8 cellular contexts compared by ENCODE assay signal in genomic region chr2:96762529-96763253, GRCh38. TPM values are rescaled to one million over a fixed set of nuclear protein-coding genes. Genes with fewer than 3 reads are reported as not detected.
A peak's percentile ranks its signal among the peaks of the same experiment; 100 is the strongest.
DNase-seq lines count a peak whose midpoint lies in the region; ATAC-seq and TF ChIP-seq lines count a peak whose summit lies in the region.

No MANE protein-coding gene starts in this region.

- CTCF ChIA-PET in BJ (lab: Yijun Ruan, JAX) = interaction anchor here (0.6 to 2.9 kb wide), 14 partner anchors 11 to 200 kb away, joined by 3 to 15 read pairs (median 6); partner anchors contain the start of genes ANKRD39 and LMAN2L
- CTCF ChIA-PET in activated CD4-positive, alpha-beta memory T cell treated with anti-CD3 and anti-CD28 coated beads for 36 hours (lab: Charles Lee) = interaction anchor here (0.6 to 4.4 kb wide), 16 partner anchors 12 to 355 kb away, joined by 3 to 28 read pairs (median 4); partner anchors contain the start of genes KANSL3 and LMAN2L

- intact Hi-C loops in activated CD4-positive, alpha-beta memory T cell treated with anti-CD3 and anti-CD28 coated beads for 36 hours (cut with micrococcal nuclease) = loop anchor here (5.0 kb wide), 2 partner anchors 55 to 205 kb away; partner anchors contain the start of gene CNNM3

- H3K9me3 ChIP-seq in iPS-18c (ENCODE audit: control insufficient read depth, insufficient read depth, low read length) (no peaks in the 10 kb centered on the region), subcutaneous abdominal adipose tissue (ENCODE audit: control insufficient read depth in 5 of 5, low read length in 5 of 5) (no peaks in the 10 kb centered on the region)

- POLR2A ChIA-PET in BJ (lab: Charles Lee) = interaction anchor here (0.6 kb wide), 1 partner anchor 427 kb away, joined by 3 read pairs; the partner anchor contains the start of gene NCAPH
- POLR2A ChIA-PET in activated CD4-positive, alpha-beta memory T cell treated with anti-CD3 and anti-CD28 coated beads for 36 hours (lab: Charles Lee) = no interaction called here

- H3K27ac Mint-ChIP-seq in activated CD4-positive, alpha-beta memory T cell treated with anti-CD3 and anti-CD28 coated beads for 36 hours = no peak overlapping the region

- no peaks in the 10 kb centered on the region for H3K9me3 Mint-ChIP-seq in activated CD4-positive, alpha-beta memory T cell treated with anti-CD3 and anti-CD28 coated beads for 36 hours

- ATAC-seq in HG03139 (IDR thresholded peaks at IDR 0.05; ENCODE audit: unreplicated experiment) = no peak
- no peak for ATAC-seq in HG03442 (IDR thresholded peaks at IDR 0.05; ENCODE audit: unreplicated experiment)

- no peaks in the 10 kb centered on the region for H3K27me3 ChIP-seq in BJ (ENCODE audit: control insufficient read depth, insufficient read depth, low read length)
- no peaks in the 10 kb centered on the region for H3K27me3 ChIP-seq in subcutaneous abdominal adipose tissue (ENCODE audit: control insufficient read depth in 5 of 5, insufficient read depth in 4 of 5, low read length in 5 of 5)

- H3K4me1 Mint-ChIP-seq in activated CD4-positive, alpha-beta memory T cell treated with anti-CD3 and anti-CD28 coated beads for 36 hours (ENCODE audit: low read depth) = peaks cover 61% of the 10 kb centered on the region

- H3K36me3 ChIP-seq in BJ (ENCODE audit: control insufficient read depth, insufficient read depth, low read length) = peaks cover 2% of the 10 kb centered on the region; the same call in 1 of the 2 replicates
- no peaks in the 10 kb centered on the region for H3K36me3 ChIP-seq in subcutaneous abdominal adipose tissue (ENCODE audit: control insufficient read depth in 5 of 5, insufficient read depth in 5 of 5, low read length in 5 of 5)

- TF ChIP-seq CTCF in BJ (IDR thresholded peaks at IDR 0.05; ENCODE audit: insufficient read depth, low read depth, low read length) (no peak), GM20000 (IDR thresholded peaks at IDR 0.05; ENCODE audit: extremely low read depth, missing control alignments) (no peak)

- H3K27ac ChIP-seq in subcutaneous abdominal adipose tissue (ENCODE audit: low read depth, low read length) = no peak overlapping the region

- H3K4me3 ChIP-seq in BJ (ENCODE audit: low read depth, low read length) (peak overlapping the region; percentile 28), iPS-18c (ENCODE audit: insufficient read depth, low read depth, low read length) (peak overlapping the region; percentile 72), subcutaneous abdominal adipose tissue (ENCODE audit: low read depth in 1 of 5, low read length in 5 of 5) (peak overlapping the region; percentile 0 to 97 (median 52))

- no peaks in the 10 kb centered on the region for H3K27me3 Mint-ChIP-seq in activated CD4-positive, alpha-beta memory T cell treated with anti-CD3 and anti-CD28 coated beads for 36 hours

- H3K36me3 Mint-ChIP-seq in activated CD4-positive, alpha-beta memory T cell treated with anti-CD3 and anti-CD28 coated beads for 36 hours = no peaks in the 10 kb centered on the region

- H3K4me3 Mint-ChIP-seq in activated CD4-positive, alpha-beta memory T cell treated with anti-CD3 and anti-CD28 coated beads for 36 hours = peak overlapping the region; percentile 72

- H3K9ac ChIP-seq in subcutaneous abdominal adipose tissue (ENCODE audit: low read length in 5 of 5) = peak overlapping the region in 3 of 5 donors; percentile 5 to 56 (median 9)

- DNase-seq in BJ (ENCODE audit: low read depth) = no peak
- peak; percentile 48 for DNase-seq in GM20000 (ENCODE audit: low spot score)
- DNase-seq in activated CD4-positive, alpha-beta memory T cell treated with anti-CD3 and anti-CD28 coated beads for 36 hours = no peak
- no peak for DNase-seq in AG20443 (ENCODE audit: low spot score)

- peaks cover 9 to 45% (median 43%) of the 10 kb centered on the region in 5 donors for H3K4me1 ChIP-seq in subcutaneous abdominal adipose tissue (ENCODE audit: control insufficient read depth in 5 of 5, insufficient read depth in 5 of 5, low read length in 5 of 5)

RNA-seq across cellular contexts. Expression of gene CNNM4, which starts 2.0 kb away (rescaled TPM):
- 4.4 and 7.2 TPM in 2 replicates for polyA plus RNA-seq in BJ (2011; rRNA removed)
- polyA minus RNA-seq in BJ (2011; rRNA and poly(A)+ RNA removed) = 4.5 and 6.4 TPM in 2 replicates
- 1 to 10 TPM; 7.5 to 8.2 TPM for total RNA-seq in activated CD4-positive, alpha-beta memory T cell treated with anti-CD3 and anti-CD28 coated beads for 36 hours

RNA-seq across cellular contexts. Expression of gene LMAN2L, which starts 22.8 kb away (rescaled TPM):
- 29.6 and 30.8 TPM in 2 replicates for polyA plus RNA-seq in BJ (2011; rRNA removed)
- polyA minus RNA-seq in BJ (2011; rRNA and poly(A)+ RNA removed) = 8.0 and 13.9 TPM in 2 replicates
- total RNA-seq in activated CD4-positive, alpha-beta memory T cell treated with anti-CD3 and anti-CD28 coated beads for 36 hours = 1 to 10 TPM; 5.7 to 6.1 TPM

RNA-seq across cellular contexts. Expression of gene CNNM3, which starts 53.4 kb away (rescaled TPM):
- polyA plus RNA-seq in BJ (2011; rRNA removed) = 7.6 and 9.8 TPM in 2 replicates
- 14.7 and 18.2 TPM in 2 replicates for polyA minus RNA-seq in BJ (2011; rRNA and poly(A)+ RNA removed)
- 10 to 100 TPM; 16.3 to 22.2 TPM for total RNA-seq in activated CD4-positive, alpha-beta memory T cell treated with anti-CD3 and anti-CD28 coated beads for 36 hours
